13 cellular contexts compared by ENCODE assay signal in genomic region chr1:221993444-221993948, GRCh38.
A peak's percentile ranks its signal among the peaks of the same experiment; 100 is the strongest.
DNase-seq lines count a peak whose midpoint lies in the region; ATAC-seq and TF ChIP-seq lines count a peak whose summit lies in the region.
"Had no signal": no experiment of that assay in that cellular context is flagged by ENCODE, and none has a peak within 500 bp of the region (broad histone marks: within the 10 kb centered on the region; RNA-seq: fewer than 3 reads in every experiment).

No MANE protein-coding gene starts in this region.

- no peak overlapping the region for H3K27ac Mint-ChIP-seq in GM23338
- peak overlapping the region; percentile 80 for H3K27ac Mint-ChIP-seq in activated T-helper 17 cell treated with anti-CD3 and anti-CD28 coated beads, Interleukin-2, amount 50 U/mL, for 72 hours
- H3K27ac Mint-ChIP-seq: dendritic cell treated with granulocyte-macrophage colony-stimulating factor and Interleukin-4, amounts not matched to agents 40 ng/mL and 50 ng/mL, for 4 days; memory B cell had no signal

- H3K4me3 ChIP-seq in GM23338, result no peak overlapping the region
- no peak overlapping the region for H3K4me3 ChIP-seq in fibroblast of villous mesenchyme (ENCODE audit: low read depth, low read length)
- H3K4me3 ChIP-seq: A549, tibial artery had no signal

- TF ChIP-seq CTCF in GM23338 (conservative IDR thresholded peaks at IDR 0.05; ENCODE audit: low read depth in 2 of 2) (peak; percentile 33 to 63; a peak in 3 of 4 replicates), fibroblast of villous mesenchyme (IDR thresholded peaks at IDR 0.05; ENCODE audit: insufficient read depth, low read depth, low read length) (peak; percentile 20), GM13976 (IDR thresholded peaks at IDR 0.05; ENCODE audit: borderline replicate concordance, control extremely low read depth, extremely low read depth, insufficient read depth, missing control alignments) (no peak)

- no peaks in the 10 kb centered on the region for H3K36me3 Mint-ChIP-seq in GM23338 (ENCODE audit: low read depth)
- no peaks in the 10 kb centered on the region for H3K36me3 Mint-ChIP-seq in activated T-helper 17 cell treated with anti-CD3 and anti-CD28 coated beads, Interleukin-2, amount 50 U/mL, for 72 hours (ENCODE audit: low read depth)
- H3K36me3 Mint-ChIP-seq: memory B cell had no signal

- no peaks in the 10 kb centered on the region for H3F3A ChIP-seq in GM23338 (replicated peaks; ENCODE audit: low read depth)

- no peak overlapping the region for H3K4me2 ChIP-seq in GM23338
- H3K4me2 ChIP-seq: A549 had no signal

- no peak overlapping the region for H3K4me3 Mint-ChIP-seq in GM23338
- peak overlapping the region; percentile 34 for H3K4me3 Mint-ChIP-seq in activated T-helper 17 cell treated with anti-CD3 and anti-CD28 coated beads, Interleukin-2, amount 50 U/mL, for 72 hours
- H3K4me3 Mint-ChIP-seq: dendritic cell treated with granulocyte-macrophage colony-stimulating factor and Interleukin-4, amounts not matched to agents 40 ng/mL and 50 ng/mL, for 4 days; memory B cell had no signal

- no peaks in the 10 kb centered on the region for H3K79me2 ChIP-seq in GM23338 (replicated peaks; ENCODE audit: insufficient read depth)

- ATAC-seq in GM23338 (no peak), HG02840 (IDR thresholded peaks at IDR 0.05; ENCODE audit: low FRiP score, unreplicated experiment) (no peak)
- no peak for ATAC-seq in activated T-helper 17 cell treated with anti-CD3 and anti-CD28 coated beads, Interleukin-2, amount 50 U/mL, for 72 hours (replicated peaks)
- ATAC-seq: A549 had no signal

- H4K20me1 ChIP-seq in GM23338 (replicated peaks; ENCODE audit: insufficient read depth), result no peaks in the 10 kb centered on the region

- H3K4me1 ChIP-seq in GM23338 (ENCODE audit: insufficient read depth), result no peaks in the 10 kb centered on the region

- no peaks in the 10 kb centered on the region for H3K27me3 Mint-ChIP-seq in GM23338 (ENCODE audit: insufficient read depth, low read depth, poor library complexity)
- no peaks in the 10 kb centered on the region for H3K27me3 Mint-ChIP-seq in activated T-helper 17 cell treated with anti-CD3 and anti-CD28 coated beads, Interleukin-2, amount 50 U/mL, for 72 hours
- H3K27me3 Mint-ChIP-seq: dendritic cell treated with granulocyte-macrophage colony-stimulating factor and Interleukin-4, amounts not matched to agents 40 ng/mL and 50 ng/mL, for 4 days; memory B cell had no signal

- H3K27me3 ChIP-seq in GM23338 (ENCODE audit: insufficient read depth), result no peaks in the 10 kb centered on the region
- H3K27me3 ChIP-seq: tibial artery had no signal

- in situ Hi-C loops in GM13976 (cut with MboI; ENCODE audit: low sequenced_read_pairs, unreplicated experiment), result no loop called here

- H3K36me3 ChIP-seq in GM23338 (ENCODE audit: insufficient read depth), result no peaks in the 10 kb centered on the region
- H3K36me3 ChIP-seq: tibial artery had no signal

- no peak overlapping the region for H2AFZ ChIP-seq in GM23338

- no peaks in the 10 kb centered on the region; the same call in 2 of the 3 replicates for H3K9me3 Mint-ChIP-seq in GM23338
- H3K9me3 Mint-ChIP-seq in activated T-helper 17 cell treated with anti-CD3 and anti-CD28 coated beads, Interleukin-2, amount 50 U/mL, for 72 hours, result no peaks in the 10 kb centered on the region
- H3K9me3 Mint-ChIP-seq: dendritic cell treated with granulocyte-macrophage colony-stimulating factor and Interleukin-4, amounts not matched to agents 40 ng/mL and 50 ng/mL, for 4 days; memory B cell had no signal

- no peak overlapping the region for H3K27ac ChIP-seq in GM23338 (ENCODE audit: low read depth)
- H3K27ac ChIP-seq: A549 had no signal

- H3K9me2 ChIP-seq in GM23338 (ENCODE audit: insufficient read depth), result 0 out of 2 replicates have a peak, but pooled peaks cover 4% of the 10 kb centered on the region

- H3K4me1 Mint-ChIP-seq in GM23338, result peaks cover 7% of the 10 kb centered on the region
- peaks cover 20% of the 10 kb centered on the region for H3K4me1 Mint-ChIP-seq in activated T-helper 17 cell treated with anti-CD3 and anti-CD28 coated beads, Interleukin-2, amount 50 U/mL, for 72 hours

- DNase-seq in NCI-H1436 (lab: John Stamatoyannopoulos, UW), result peak; percentile 1
- DNase-seq in NCI-H1436 treated with DMSO at 0.1 percent for 48 hours (lab: John Stamatoyannopoulos, UW), result no peak
- DNase-seq in GM23338 (ENCODE audit: low spot score), result peak; percentile 13
- no peak for DNase-seq in fibroblast of villous mesenchyme (ENCODE audit: low read depth)
- no peak for DNase-seq in GM13976 (ENCODE audit: low spot score)
- DNase-seq in stimulated activated CD8-positive, alpha-beta memory T cell treated with anti-CD3 and anti-CD28 coated beads, Interleukin-4, amount 100 ng/mL, for 48 hours, result no peak
- DNase-seq: RPMI8226, tibial artery had no signal

TF ChIP-seq in GM23338, 12 proteins besides CTCF, POLR2A, EP300 and RAD21 (continues in another document):
- no peak for TF ChIP-seq JUNB (IDR thresholded peaks at IDR 0.05; ENCODE audit: unreplicated experiment)
- TF ChIP-seq ZNF331 (CRISPR knock-in tag; IDR thresholded peaks at IDR 0.05; ENCODE audit: low read depth), result no peak
- no peak for TF ChIP-seq EZH2 (IDR thresholded peaks at IDR 0.05; ENCODE audit: low read depth, unreplicated experiment)
- TF ChIP-seq REST (IDR thresholded peaks at IDR 0.05; ENCODE audit: unreplicated experiment), result no peak
- TF ChIP-seq ZNF114 (CRISPR knock-in tag; IDR thresholded peaks at IDR 0.05), result no peak
- no peak for TF ChIP-seq ETS1 (IDR thresholded peaks at IDR 0.05)
- TF ChIP-seq EZH2phosphoT487 (IDR thresholded peaks at IDR 0.05; ENCODE audit: unreplicated experiment), result no peak
- TF ChIP-seq NANOG (IDR thresholded peaks at IDR 0.05; ENCODE audit: borderline replicate concordance), result no peak
- TF ChIP-seq STAT1 (IDR thresholded peaks at IDR 0.05; ENCODE audit: unreplicated experiment), result no peak

Comparison
In these comparisons a context has a peak if more than half of its experiments do, and no peak if none do; other contexts are left out.
1. DNase-seq: peak in NCI-H1436 (single experiment) and GM23338 (single experiment); none in NCI-H1436 treated with DMSO at 0.1 percent for 48 hours (single experiment), fibroblast of villous mesenchyme (single experiment), GM13976 (single experiment) and stimulated activated CD8-positive, alpha-beta memory T cell treated with anti-CD3 and anti-CD28 coated beads, Interleukin-4, amount 100 ng/mL, for 48 hours (single experiment).